ENCODE assay signal across 14 cellular contexts in genomic region chr9:135128035-135128670, GRCh38. TPM values are rescaled to one million over a fixed set of nuclear protein-coding genes. Genes with fewer than 3 reads are reported as not detected.
"Had no signal": no experiment of that assay in that cellular context is flagged by ENCODE, and none has a peak within 500 bp of the region (broad histone marks: within the 10 kb centered on the region; RNA-seq: fewer than 3 reads in every experiment).

No MANE protein-coding gene starts in this region.

- DNase-seq: activated CD4-positive, alpha-beta memory T cell treated with anti-CD3 and anti-CD28 coated beads, Interleukin-2, amount 10 ng/mL, durations not matched to agents 7 days and 5 days; activated gamma-delta T cell; activated T-cell treated with anti-CD3 and anti-CD28 coated beads, Interleukin-2, amount 50 U/mL, for 48 hours; aorta; foreskin keratinocyte; heart left ventricle; ovary; stimulated activated CD4-positive, alpha-beta T cell treated with anti-CD3 and anti-CD28 coated beads, Interleukin-15, amount 100 ng/mL, for 24 hours; stimulated activated CD4-positive, alpha-beta T cell treated with anti-CD3 and anti-CD28 coated beads, Interleukin-4, amount 100 ng/mL, for 24 hours; stimulated activated naive CD8-positive, alpha-beta T cell treated with anti-CD3 and anti-CD28 coated beads, Interleukin-15, amount 100 ng/mL, for 72 hours had no signal

- H3K27ac ChIP-seq: cardiac muscle cell, foreskin keratinocyte, heart left ventricle, left lung, ovary had no signal

- H3K4me3 Mint-ChIP-seq: activated CD4-positive, alpha-beta memory T cell treated with anti-CD3 and anti-CD28 coated beads, Interleukin-2, amount 10 ng/mL, durations not matched to agents 7 days and 5 days; activated naive CD8-positive, alpha-beta T cell; stimulated activated naive CD8-positive, alpha-beta T cell treated with anti-CD3 and anti-CD28 coated beads, Interleukin-15, amount 100 ng/mL, for 72 hours; T-helper 2 cell treated with Interferon-gamma antibody and Interleukin-4, amounts not matched to agents 5 μg/mL and 100 μg/mL, for 36 hours had no signal

- H3K27ac Mint-ChIP-seq: activated CD4-positive, alpha-beta memory T cell treated with anti-CD3 and anti-CD28 coated beads, Interleukin-2, amount 10 ng/mL, durations not matched to agents 7 days and 5 days; activated naive CD8-positive, alpha-beta T cell; T-helper 2 cell treated with Interferon-gamma antibody and Interleukin-4, amounts not matched to agents 5 μg/mL and 100 μg/mL, for 36 hours had no signal

- ATAC-seq: foreskin keratinocyte, left lung had no signal

- H3K27me3 Mint-ChIP-seq: activated CD4-positive, alpha-beta memory T cell treated with anti-CD3 and anti-CD28 coated beads, Interleukin-2, amount 10 ng/mL, durations not matched to agents 7 days and 5 days; activated naive CD8-positive, alpha-beta T cell had no signal

- H3K4me3 ChIP-seq: cardiac muscle cell, heart left ventricle, left lung, ovary had no signal

- H3K36me3 Mint-ChIP-seq: activated naive CD8-positive, alpha-beta T cell had no signal

- H3K36me3 ChIP-seq: cardiac muscle cell, heart left ventricle, left lung, ovary had no signal

- H3K9me3 ChIP-seq: heart left ventricle, left lung, ovary had no signal

- H3K9me3 Mint-ChIP-seq: T-helper 2 cell treated with Interferon-gamma antibody and Interleukin-4, amounts not matched to agents 5 μg/mL and 100 μg/mL, for 36 hours had no signal

- H3K4me1 ChIP-seq: foreskin keratinocyte, heart left ventricle, left lung had no signal

- H3K27me3 ChIP-seq: cardiac muscle cell, foreskin keratinocyte, ovary had no signal

RNA-seq across cellular contexts. Expression of gene OLFM1, which starts 40.7 kb away (rescaled TPM):
- total RNA-seq: activated CD4-positive, alpha-beta memory T cell treated with anti-CD3 and anti-CD28 coated beads, Interleukin-2, amount 10 ng/mL, durations not matched to agents 7 days and 5 days had no signal
